Comparison of ENCODE assay signal across 8 cellular contexts in the genomic region with DNA sequence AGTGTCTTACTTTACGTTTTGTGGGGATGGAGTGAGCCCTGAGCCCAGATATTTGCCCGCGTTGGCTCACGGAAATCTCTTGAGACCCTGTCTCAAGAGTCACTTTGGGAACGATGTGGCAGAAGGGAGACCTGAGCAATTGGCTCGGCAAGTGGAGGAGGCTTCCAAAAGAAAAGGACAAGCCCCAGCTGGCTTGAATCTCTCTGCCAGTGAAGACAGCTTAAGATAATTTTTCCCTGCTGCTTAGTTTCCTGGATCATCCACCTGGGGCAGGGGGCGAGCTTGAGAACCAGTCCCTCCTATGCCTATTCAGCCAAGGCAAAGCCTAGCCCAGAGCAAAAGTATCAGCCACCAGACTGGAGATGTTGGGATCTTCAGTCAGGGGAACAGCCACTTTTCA. TPM values are rescaled to one million over a fixed set of nuclear protein-coding genes. Genes with fewer than 3 reads are reported as not detected.
DNase-seq lines count a peak whose midpoint lies in the region; ATAC-seq, FAIRE-seq and TF ChIP-seq lines count a peak whose summit lies in the region.

No MANE protein-coding gene starts in this region.

- H3K36me3 ChIP-seq in bronchial epithelial cell (ENCODE audit: control insufficient read depth, insufficient read depth, low read length) = no peaks in the 10 kb centered on the region
- no peaks in the 10 kb centered on the region for H3K36me3 ChIP-seq in mesenchymal stem cell (ENCODE audit: control insufficient read depth in 1 of 2, insufficient read depth in 2 of 2, low read depth in 1 of 2, low read length in 2 of 2)

- FAIRE-seq in bronchial epithelial cell (lab: Jason Lieb, UNC) = no peak

- H3K14ac ChIP-seq in mesenchymal stem cell (ENCODE audit: low read length in 2 of 2) = no peak overlapping the region

- H3K4me3 ChIP-seq in bronchial epithelial cell (ENCODE audit: low read depth, low read length) (peak overlapping the region; percentile 100), mesenchymal stem cell (ENCODE audit: insufficient read depth in 1 of 2, low read depth in 1 of 2, low read length in 2 of 2) (peak overlapping the region; percentile 91 to 93)

- H2AK5ac ChIP-seq in mesenchymal stem cell (ENCODE audit: low read length, severe bottlenecking) = no peak overlapping the region

- H3K9ac ChIP-seq in mesenchymal stem cell (ENCODE audit: low read length) = peak overlapping the region; percentile 94

- H3K4me1 ChIP-seq in mesenchymal stem cell (ENCODE audit: control insufficient read depth, insufficient read depth, low read depth, low read length) = peaks cover 4% of the 10 kb centered on the region

- H3K27me3 ChIP-seq in bronchial epithelial cell (ENCODE audit: control insufficient read depth, insufficient read depth, low read length) (no peaks in the 10 kb centered on the region), mesenchymal stem cell (ENCODE audit: control insufficient read depth in 1 of 2, insufficient read depth in 1 of 2, low read length in 2 of 2) (no peaks in the 10 kb centered on the region)

- no peak overlapping the region for H3K18ac ChIP-seq in mesenchymal stem cell (ENCODE audit: low read depth in 1 of 2, low read length in 2 of 2)

- peaks cover 18% of the 10 kb centered on the region for H3K79me1 ChIP-seq in mesenchymal stem cell (replicated peaks; ENCODE audit: low read length, poor library complexity, severe bottlenecking)

- H2AFZ ChIP-seq in mesenchymal stem cell (ENCODE audit: low read depth, low read length) = peak overlapping the region; percentile 96

- peaks cover 6% of the 10 kb centered on the region for H3K9me3 ChIP-seq in mesenchymal stem cell (ENCODE audit: control insufficient read depth, low read length)

- peak overlapping the region; percentile 91 for H4K91ac ChIP-seq in mesenchymal stem cell (ENCODE audit: low read length)

- H2BK120ac ChIP-seq in mesenchymal stem cell (ENCODE audit: low read depth, low read length) = no peak overlapping the region

- DNase-seq in GM03348 (ENCODE audit: low spot score) = peak; percentile 13
- peak; percentile 19 for DNase-seq in NCI-H146 treated with DMSO at 0.1 percent for 48 hours (lab: John Stamatoyannopoulos, UW; ENCODE audit: unreplicated experiment)
- peak; percentile 12 for DNase-seq in bronchial epithelial cell (ENCODE audit: low read depth)
- peak; percentile 43 for DNase-seq in mesenchymal stem cell
- no peak for DNase-seq in stimulated activated naive CD4-positive, alpha-beta T cell treated with Interleukin-2 at 50 U/mL for 16 hours (lab: John Stamatoyannopoulos, UW)
- no peak for DNase-seq in germinal center (ENCODE audit: low spot score)
- DNase-seq in NCI-H2227 (lab: John Stamatoyannopoulos, UW; ENCODE audit: unreplicated experiment) = no peak

- no peak overlapping the region for H2BK5ac ChIP-seq in mesenchymal stem cell (ENCODE audit: low read depth, low read length, poor library complexity, severe bottlenecking)

- H3K4me2 ChIP-seq in mesenchymal stem cell (ENCODE audit: low read length, poor library complexity, severe bottlenecking) = peak overlapping the region; percentile 92

- no peak overlapping the region for H2BK12ac ChIP-seq in mesenchymal stem cell (ENCODE audit: low read length in 2 of 2)

- no peak for TF ChIP-seq CTCF in bronchial epithelial cell (IDR thresholded peaks at IDR 0.05; ENCODE audit: insufficient read depth, low read length, severe bottlenecking)

- no peak overlapping the region for H3K27ac ChIP-seq in mesenchymal stem cell (ENCODE audit: low read length, poor library complexity, severe bottlenecking)

- no peak overlapping the region for H3K23ac ChIP-seq in mesenchymal stem cell (ENCODE audit: low read length in 2 of 2)

- peak overlapping the region; percentile 47 to 95 for H3K4ac ChIP-seq in mesenchymal stem cell (ENCODE audit: low read depth in 1 of 2, low read length in 2 of 2)

- H4K8ac ChIP-seq in mesenchymal stem cell (ENCODE audit: low read length) = peak overlapping the region; percentile 94

- no peak for ATAC-seq in HG02588 (IDR thresholded peaks at IDR 0.05; ENCODE audit: unreplicated experiment)

- H2BK15ac ChIP-seq in mesenchymal stem cell (ENCODE audit: low read depth, poor library complexity, severe bottlenecking) = no peak overlapping the region

- WGBS in mesenchymal stem cell = under 1% methylated on average over 7 of the region's 7 CpGs

RNA-seq across cellular contexts. Expression of a gene that starts 0.7 kb away (rescaled TPM):
- total RNA-seq in bronchial epithelial cell = 44.0 and 44.8 TPM in 2 replicates
- 14.9 TPM for polyA plus RNA-seq in mesenchymal stem cell (2013, experiment 1 of 2)
- polyA plus RNA-seq in mesenchymal stem cell (2013, experiment 2 of 2) = 13.9 TPM

Comparison
In these comparisons a context has a peak if more than half of its experiments do, and no peak if none do; other contexts are left out.
1. DNase-seq: peak in GM03348 (single experiment), NCI-H146 treated with DMSO at 0.1 percent for 48 hours (single experiment), bronchial epithelial cell (single experiment) and mesenchymal stem cell (single experiment); none in stimulated activated naive CD4-positive, alpha-beta T cell treated with Interleukin-2 at 50 U/mL for 16 hours (single experiment), germinal center (single experiment) and NCI-H2227 (single experiment).